ENCODE assay signal across 8 cellular contexts in the genomic region with DNA sequence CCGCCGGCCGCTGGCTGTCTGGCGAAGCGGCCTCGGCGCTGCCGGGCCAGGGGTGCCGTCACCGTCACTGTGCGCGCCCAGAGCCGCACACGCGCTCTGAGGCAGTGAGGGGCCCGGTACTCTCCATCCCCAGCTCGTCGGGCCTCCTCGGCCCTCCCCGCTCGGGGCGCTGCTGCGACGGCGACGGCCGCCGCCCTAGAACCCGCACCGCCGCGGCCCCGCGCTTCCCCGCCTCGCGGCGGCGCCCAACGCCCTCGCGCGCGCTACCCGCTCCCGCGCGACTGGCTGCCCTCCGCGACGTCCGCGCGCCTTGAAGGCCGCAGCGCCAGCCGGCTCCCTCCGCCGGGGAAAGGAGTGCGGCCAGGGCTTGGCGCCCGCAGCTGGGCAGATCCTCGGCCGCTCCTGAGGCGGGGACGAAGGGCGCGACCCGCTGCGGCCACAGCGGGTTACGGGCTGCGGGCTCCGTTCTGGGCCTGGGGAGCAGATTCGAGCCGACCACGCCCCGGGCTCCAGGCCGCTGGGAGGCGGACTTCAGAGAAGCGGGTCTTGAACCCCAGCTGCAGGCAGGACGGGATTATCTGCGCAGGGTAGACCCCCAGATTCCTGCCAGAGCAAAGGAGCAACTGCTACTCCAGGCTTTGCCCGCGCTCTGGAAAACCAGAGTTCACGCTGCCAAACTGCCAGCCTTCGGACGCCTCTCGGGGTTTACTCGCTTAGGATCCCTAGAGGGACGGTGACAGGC. TPM values are rescaled to one million over a fixed set of nuclear protein-coding genes. Genes with fewer than 3 reads are reported as not detected.
DNase-seq lines count a peak whose midpoint lies in the region; ATAC-seq lines count a peak whose summit lies in the region.

TSS of gene ULK2 (minus strand) at position 283 of the 742 bp plus-strand sequence. CDS start 519 bp downstream, outside the sequence.

- H3K18ac ChIP-seq in mesenchymal stem cell (ENCODE audit: low read depth in 1 of 2, low read length in 2 of 2): peak within 1 kb of the TSS; percentile 90 to 93

- H3K4me1 Mint-ChIP-seq in activated CD4-positive, alpha-beta memory T cell treated with anti-CD3 and anti-CD28 coated beads for 36 hours (ENCODE audit: low read depth): peaks cover 11% of the 10 kb centered on the region

- peak within 1 kb of the TSS; percentile 63 for H3K4me2 ChIP-seq in mesenchymal stem cell (ENCODE audit: low read length, poor library complexity, severe bottlenecking)

- H3K4me1 ChIP-seq in mesenchymal stem cell (ENCODE audit: control insufficient read depth, insufficient read depth, low read depth, low read length): peaks cover 7% of the 10 kb centered on the region

- H4K8ac ChIP-seq in mesenchymal stem cell (ENCODE audit: low read length): peak within 1 kb of the TSS; percentile 97

- H3K4ac ChIP-seq in mesenchymal stem cell (ENCODE audit: low read depth in 1 of 2, low read length in 2 of 2): peak within 1 kb of the TSS; percentile 90 to 91

- peak within 1 kb of the TSS; percentile 82 to 91 for H3K4me3 ChIP-seq in mesenchymal stem cell (ENCODE audit: insufficient read depth in 1 of 2, low read depth in 1 of 2, low read length in 2 of 2)

- no peak within 1 kb of the TSS for H2BK5ac ChIP-seq in mesenchymal stem cell (ENCODE audit: low read depth, low read length, poor library complexity, severe bottlenecking)

- H2BK12ac ChIP-seq in mesenchymal stem cell (ENCODE audit: low read length in 2 of 2): peak within 1 kb of the TSS in 1 of 2 experiments; percentile 26

- H3K14ac ChIP-seq in mesenchymal stem cell (ENCODE audit: low read length in 2 of 2): peak within 1 kb of the TSS; percentile 89 to 97

- peak within 1 kb of the TSS; percentile 80 for H3K4me3 Mint-ChIP-seq in activated CD4-positive, alpha-beta memory T cell treated with anti-CD3 and anti-CD28 coated beads for 36 hours

- peak within 1 kb of the TSS in 1 of 2 experiments; percentile 42 for H3K23ac ChIP-seq in mesenchymal stem cell (ENCODE audit: low read length in 2 of 2)

- H2BK120ac ChIP-seq in mesenchymal stem cell (ENCODE audit: low read depth, low read length): peak within 1 kb of the TSS; percentile 49

- peak within 1 kb of the TSS; percentile 93 for H2BK15ac ChIP-seq in mesenchymal stem cell (ENCODE audit: low read depth, poor library complexity, severe bottlenecking)

- H3K36me3 Mint-ChIP-seq in activated CD4-positive, alpha-beta memory T cell treated with anti-CD3 and anti-CD28 coated beads for 36 hours: no peaks in the 10 kb centered on the region

- no peak within 1 kb of the TSS for H2AK5ac ChIP-seq in mesenchymal stem cell (ENCODE audit: low read length, severe bottlenecking)

- 9% methylated on average over 87 of the region's 91 CpGs for WGBS in mesenchymal stem cell

- peaks cover 0 to 10% of the 10 kb centered on the region in 2 experiments for H3K36me3 ChIP-seq in mesenchymal stem cell (ENCODE audit: control insufficient read depth in 1 of 2, insufficient read depth in 2 of 2, low read depth in 1 of 2, low read length in 2 of 2)

- no peak within 1 kb of the TSS for H3K27ac ChIP-seq in mesenchymal stem cell (ENCODE audit: low read length, poor library complexity, severe bottlenecking)

- H3K27me3 Mint-ChIP-seq in activated CD4-positive, alpha-beta memory T cell treated with anti-CD3 and anti-CD28 coated beads for 36 hours: no peaks in the 10 kb centered on the region

- peak within 1 kb of the TSS; percentile 89 for H2AFZ ChIP-seq in mesenchymal stem cell (ENCODE audit: low read depth, low read length)

- H4K91ac ChIP-seq in mesenchymal stem cell (ENCODE audit: low read length): peak within 1 kb of the TSS; percentile 97

- peaks cover 9% of the 10 kb centered on the region for H3K79me1 ChIP-seq in mesenchymal stem cell (replicated peaks; ENCODE audit: low read length, poor library complexity, severe bottlenecking)

- H3K9me3 ChIP-seq in mesenchymal stem cell (ENCODE audit: control insufficient read depth, low read length): no peaks in the 10 kb centered on the region

- H3K9ac ChIP-seq in mesenchymal stem cell (ENCODE audit: low read length): peak within 1 kb of the TSS; percentile 87

- CTCF ChIA-PET in activated CD4-positive, alpha-beta memory T cell treated with anti-CD3 and anti-CD28 coated beads for 36 hours (lab: Charles Lee): no interaction called here

- ATAC-seq in GM19468 (IDR thresholded peaks at IDR 0.05; ENCODE audit: extremely low read depth, unreplicated experiment): peak; percentile 37

- no peaks in the 10 kb centered on the region for H3K27me3 ChIP-seq in mesenchymal stem cell (ENCODE audit: control insufficient read depth in 1 of 2, insufficient read depth in 1 of 2, low read length in 2 of 2)

- intact Hi-C loops in activated CD4-positive, alpha-beta memory T cell treated with anti-CD3 and anti-CD28 coated beads for 36 hours (cut with micrococcal nuclease): loop anchor here (5.0 to 10.0 kb wide), 2 partner anchors 81 to 353 kb away; no protein-coding TSS in a partner anchor

- H3K27ac Mint-ChIP-seq in activated CD4-positive, alpha-beta memory T cell treated with anti-CD3 and anti-CD28 coated beads for 36 hours: peak within 1 kb of the TSS; percentile 13

- POLR2A ChIA-PET in activated CD4-positive, alpha-beta memory T cell treated with anti-CD3 and anti-CD28 coated beads for 36 hours (lab: Charles Lee): interaction anchor here (0.8 to 1.2 kb wide), 3 partner anchors 9 to 110 kb away, joined by 3 to 5 read pairs (median 3); partner anchors contain the start of gene AKAP10

- H3K9me3 Mint-ChIP-seq in activated CD4-positive, alpha-beta memory T cell treated with anti-CD3 and anti-CD28 coated beads for 36 hours: no peaks in the 10 kb centered on the region

- DNase-seq in CD1c-positive myeloid dendritic cell (ENCODE audit: extremely low spot score): peak; percentile 71
- DNase-seq in NCI-H146 (lab: John Stamatoyannopoulos, UW): peak; percentile 73
- DNase-seq in activated CD4-positive, alpha-beta memory T cell treated with anti-CD3 and anti-CD28 coated beads for 36 hours: peak; percentile 56
- peak; percentile 51 for DNase-seq in epidermal melanocyte (ENCODE audit: insufficient read length, low spot score)
- DNase-seq in mesenchymal stem cell: peak; percentile 72
- DNase-seq in stimulated activated CD4-positive, alpha-beta T cell treated with anti-CD3 and anti-CD28 coated beads, TNF-alpha, amount 100 ng/mL, for 24 hours (ENCODE audit: low read depth in 3 of 3): peak in 2 of 3 experiments; percentile 11 to 46
- no peak for DNase-seq in COLO829 (ENCODE audit: low spot score)

RNA-seq across cellular contexts. Expression of gene ULK2, which starts in this region (rescaled TPM):
- 10 to 100 TPM; 11.7 to 12.7 TPM for total RNA-seq in activated CD4-positive, alpha-beta memory T cell treated with anti-CD3 and anti-CD28 coated beads for 36 hours
- polyA plus RNA-seq in mesenchymal stem cell (2013, experiment 1 of 2): 9.4 TPM
- 9.0 TPM for polyA plus RNA-seq in mesenchymal stem cell (2013, experiment 2 of 2)
